In genomic region chr11:131690776-131691557, GRCh38 we compare ENCODE assay signal across 14 cellular contexts.
DNase-seq lines count a peak whose midpoint lies in the region; ATAC-seq and TF ChIP-seq lines count a peak whose summit lies in the region.
"Had no signal": no experiment of that assay in that cellular context is flagged by ENCODE, and none has a peak within 500 bp of the region (broad histone marks: within the 10 kb centered on the region; RNA-seq: fewer than 3 reads in every experiment).

No MANE protein-coding gene starts in this region.

- no peaks in the 10 kb centered on the region for H3K9me3 Mint-ChIP-seq in WTC11
- peaks cover 8% of the 10 kb centered on the region for H3K9me3 Mint-ChIP-seq in stimulated activated memory B cell treated with anti-CD40 and anti-IgM and Interleukin-4, amounts not matched to agents 10 μg/mL and 1 μg/mL and 100 μg/mL, for 72 hours
- H3K9me3 Mint-ChIP-seq: CD4-positive, alpha-beta T cell had no signal

- H3K4me3 ChIP-seq in GM23248, result no peak overlapping the region
- H3K4me3 ChIP-seq: HAP-1, SK-N-MC had no signal

- H3K27ac Mint-ChIP-seq in WTC11, result no peak overlapping the region
- H3K27ac Mint-ChIP-seq in stimulated activated memory B cell treated with anti-CD40 and anti-IgM and Interleukin-4, amounts not matched to agents 10 μg/mL and 1 μg/mL and 100 μg/mL, for 72 hours, result no peak overlapping the region
- H3K27ac Mint-ChIP-seq: CD4-positive, alpha-beta T cell had no signal

- H3K9me3 ChIP-seq in GM23248 (ENCODE audit: low read depth), result no peaks in the 10 kb centered on the region
- H3K9me3 ChIP-seq: HAP-1 had no signal

- no peaks in the 10 kb centered on the region for H3K27me3 ChIP-seq in GM23248 (replicated peaks; ENCODE audit: insufficient read depth)

- no peak overlapping the region for H3K27ac ChIP-seq in GM23248
- H3K27ac ChIP-seq: SK-N-MC had no signal

- H2AFZ ChIP-seq in GM23248, result no peak overlapping the region

- H3K4me2 ChIP-seq in GM23248 (ENCODE audit: unreplicated experiment), result peak overlapping the region; percentile 58

- POLR2A ChIA-PET in WTC11 (lab: Charles Lee), result no interaction called here

- H4K20me1 ChIP-seq in GM23248 (ENCODE audit: insufficient read depth), result no peaks in the 10 kb centered on the region

- no peaks in the 10 kb centered on the region for H3K9me2 ChIP-seq in GM23248 (ENCODE audit: insufficient read depth)

- peaks cover 9% of the 10 kb centered on the region for H3K4me1 Mint-ChIP-seq in WTC11
- H3K4me1 Mint-ChIP-seq in stimulated activated memory B cell treated with anti-CD40 and anti-IgM and Interleukin-4, amounts not matched to agents 10 μg/mL and 1 μg/mL and 100 μg/mL, for 72 hours, result peaks cover 6% of the 10 kb centered on the region

- in situ Hi-C loops in GM23248 (cut with MboI), result no loop called here

- no peak overlapping the region for H3K9ac ChIP-seq in GM23248

- CTCF ChIA-PET in WTC11 (lab: Charles Lee), result interaction anchor here (0.7 to 2.0 kb wide), 29 partner anchors 8 to 609 kb away, joined by 3 to 15 read pairs (median 4); no protein-coding TSS in a partner anchor

- no peak for TF ChIP-seq CTCF in WTC11 (IDR thresholded peaks at IDR 0.05)

- H3K36me3 Mint-ChIP-seq in WTC11, result no peaks in the 10 kb centered on the region
- no peaks in the 10 kb centered on the region for H3K36me3 Mint-ChIP-seq in stimulated activated memory B cell treated with anti-CD40 and anti-IgM and Interleukin-4, amounts not matched to agents 10 μg/mL and 1 μg/mL and 100 μg/mL, for 72 hours

- no peak overlapping the region for H3K4me3 Mint-ChIP-seq in WTC11
- no peak overlapping the region for H3K4me3 Mint-ChIP-seq in stimulated activated memory B cell treated with anti-CD40 and anti-IgM and Interleukin-4, amounts not matched to agents 10 μg/mL and 1 μg/mL and 100 μg/mL, for 72 hours
- H3K4me3 Mint-ChIP-seq: CD4-positive, alpha-beta T cell had no signal

- H3F3A ChIP-seq in GM23248 (ENCODE audit: insufficient read depth), result no peaks in the 10 kb centered on the region

- H3K79me2 ChIP-seq in GM23248 (ENCODE audit: insufficient read depth), result no peaks in the 10 kb centered on the region

- H3K36me3 ChIP-seq in GM23248 (ENCODE audit: low read depth), result no peaks in the 10 kb centered on the region
- H3K36me3 ChIP-seq: HAP-1 had no signal

- DNase-seq in GM23248 (no peak), WTC11 (ENCODE audit: low spot score) (no peak), islet precursor cell (peak; percentile 38), NCI-H82 treated with DMSO at 0.1 percent for 48 hours (lab: John Stamatoyannopoulos, UW; ENCODE audit: unreplicated experiment) (no peak), NCI-H510A treated with DMSO at 0.1 percent for 48 hours (lab: John Stamatoyannopoulos, UW) (no peak)
- DNase-seq: ACHN; AML-193; Calu3; CD4-positive, alpha-beta T cell; NCI-H2029 treated with DMSO at 0.1 percent for 48 hours had no signal

- 83 to 87% methylated on average over 15 to 36 of the region's 52 CpGs for WGBS in GM23248 (ENCODE audit: low coverage in 1 of 2, low lambda C conversion rate in 2 of 2, missing lambda C conversion rate in 2 of 2), 2 experiments

- no peak for ATAC-seq in WTC11
- ATAC-seq in stimulated activated memory B cell treated with anti-CD40 and anti-IgM and Interleukin-4, amounts not matched to agents 10 μg/mL and 1 μg/mL and 100 μg/mL, for 72 hours, result peak; percentile 26
- no peak for ATAC-seq in HG02642 (IDR thresholded peaks at IDR 0.05; ENCODE audit: poor library complexity, unreplicated experiment)

- H3K27me3 Mint-ChIP-seq in WTC11 (ENCODE audit: low read depth), result peaks cover 49% of the 10 kb centered on the region
- H3K27me3 Mint-ChIP-seq in stimulated activated memory B cell treated with anti-CD40 and anti-IgM and Interleukin-4, amounts not matched to agents 10 μg/mL and 1 μg/mL and 100 μg/mL, for 72 hours, result peaks cover 39% of the 10 kb centered on the region

- no peaks in the 10 kb centered on the region for H3K4me1 ChIP-seq in GM23248 (ENCODE audit: insufficient read depth)
- H3K4me1 ChIP-seq: HAP-1 had no signal

TF ChIP-seq in WTC11, 78 proteins besides CTCF, POLR2A, EP300 and RAD21:
- TF ChIP-seq PRDM15 (CRISPR knock-in tag; IDR thresholded peaks at IDR 0.05) (0 out of 2 replicates have a peak, but pooled peaks have one; percentile 17), ZNF671 (CRISPR knock-in tag; IDR thresholded peaks at IDR 0.05) (no peak), SP1 (CRISPR knock-in tag; conservative IDR thresholded peaks at IDR 0.05) (0 out of 2 replicates have a peak, but pooled peaks have one; percentile 6)
